ENCODE assay signal across 8 cellular contexts in the genomic region with DNA sequence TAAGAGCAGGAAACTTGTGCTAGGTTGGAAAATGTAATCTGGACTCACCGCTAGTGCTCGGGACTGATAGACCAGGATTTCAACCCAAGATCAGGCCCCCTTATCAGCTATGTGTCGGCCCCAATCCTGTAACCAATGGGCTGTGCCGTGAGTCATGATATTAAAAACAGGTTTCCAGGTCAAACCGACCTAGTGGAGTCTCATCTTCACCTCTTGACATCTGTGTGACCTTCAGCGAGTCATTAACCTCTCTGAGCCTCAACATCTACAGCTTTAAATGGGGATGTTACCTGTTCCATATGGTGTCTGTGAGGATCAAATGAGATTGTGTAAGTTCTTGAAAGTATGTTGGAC. TPM values are rescaled to one million over a fixed set of nuclear protein-coding genes. Genes with fewer than 3 reads are reported as not detected.
DNase-seq lines count a peak whose midpoint lies in the region; ATAC-seq and TF ChIP-seq lines count a peak whose summit lies in the region.

No MANE protein-coding gene starts in this region.

- H3K27me3 ChIP-seq in heart right ventricle (no peaks in the 10 kb centered on the region), MG63 (no peaks in the 10 kb centered on the region), dorsolateral prefrontal cortex (no peaks in the 10 kb centered on the region)

- H3K36me3 ChIP-seq in heart right ventricle: peaks cover 0 to 43% (median 16%) of the 10 kb centered on the region in 9 donors
- peaks cover 63% of the 10 kb centered on the region for H3K36me3 ChIP-seq in MG63

- peaks cover 2 to 24% (median 11%) of the 10 kb centered on the region in 3 donors for H3K36me3 Mint-ChIP-seq in naive thymus-derived CD8-positive, alpha-beta T cell

- peak overlapping the region in 9 of 10 donors; percentile 65 to 89 (median 82) for H3K27ac ChIP-seq in heart right ventricle
- H3K27ac ChIP-seq in dorsolateral prefrontal cortex: peak overlapping the region in 25 of 59 donors; percentile 21 to 87 (median 71)

- POLR2A ChIA-PET in naive thymus-derived CD8-positive, alpha-beta T cell (lab: Charles Lee): interaction anchor here (0.6 to 3.2 kb wide), 6 partner anchors 19 to 293 kb away, joined by 3 to 29 read pairs (median 4); a partner anchor contains a TSS

- H3K4me1 Mint-ChIP-seq in naive thymus-derived CD8-positive, alpha-beta T cell: peaks cover 13 to 63% (median 49%) of the 10 kb centered on the region in 4 donors

- H3K4me3 Mint-ChIP-seq in naive thymus-derived CD8-positive, alpha-beta T cell: peak overlapping the region; percentile 92 to 98 (median 97)

- H3K27ac Mint-ChIP-seq in naive thymus-derived CD8-positive, alpha-beta T cell: peak overlapping the region; percentile 92 to 98 (median 95)

- H3K9me3 ChIP-seq in heart right ventricle (no peaks in the 10 kb centered on the region), MG63 (no peaks in the 10 kb centered on the region)

- ATAC-seq in heart right ventricle: peak in 3 of 8 donors; percentile 2 to 5 (median 2)
- no peak for ATAC-seq in naive thymus-derived CD8-positive, alpha-beta T cell
- no peak for ATAC-seq in HG02970 (IDR thresholded peaks at IDR 0.05; ENCODE audit: low FRiP score, unreplicated experiment)
- no peak for ATAC-seq in GM18861 (IDR thresholded peaks at IDR 0.05; ENCODE audit: unreplicated experiment)

- no peaks in the 10 kb centered on the region for H3K9me3 Mint-ChIP-seq in naive thymus-derived CD8-positive, alpha-beta T cell

- H3K4me1 ChIP-seq in heart right ventricle: peaks cover 9 to 43% (median 30%) of the 10 kb centered on the region in 9 donors

- intact Hi-C loops in heart right ventricle (cut with DNase I): loop anchor here in 8 of 10 donors (2.0 to 10.0 kb wide), 10 partner anchors 69 to 233 kb away; a partner anchor contains a TSS
- intact Hi-C loops in cardiac septum (cut with DNase I): loop anchor here (2.0 to 5.0 kb wide), 4 partner anchors 69 to 231 kb away; a partner anchor contains a TSS
- intact Hi-C loops in dorsolateral prefrontal cortex (cut with DNase I): loop anchor here (5.0 kb wide), 6 partner anchors 69 to 294 kb away; a partner anchor contains a TSS

- H3K4me3 ChIP-seq in heart right ventricle (peak overlapping the region; percentile 67 to 98 (median 86)), MG63 (peak overlapping the region; percentile 98), dorsolateral prefrontal cortex (peak overlapping the region; percentile 68 to 100 (median 99))

- WGBS in heart right ventricle, 2 donors: 1 to 2% methylated on average over 6 of the region's 6 CpGs

- TF ChIP-seq CTCF in heart right ventricle (IDR thresholded peaks at IDR 0.05) (no peak), dorsolateral prefrontal cortex (IDR thresholded peaks at IDR 0.05 in 54 of 56, conservative IDR thresholded peaks at IDR 0.05 in 2 of 56; ENCODE audit: low read depth in 1 of 56, partially characterized antibody in 56 of 56) (no peak)

- DNase-seq in heart right ventricle (no peak), cardiac septum (ENCODE audit: low spot score) (no peak), MG63 (peak; percentile 18), dorsolateral prefrontal cortex (no peak), NCI-H526 treated with DMSO at 0.1 percent for 48 hours (lab: John Stamatoyannopoulos, UW) (no peak)
- no peak for DNase-seq in naive thymus-derived CD8-positive, alpha-beta T cell

- H3K27me3 Mint-ChIP-seq in naive thymus-derived CD8-positive, alpha-beta T cell: no peaks in the 10 kb centered on the region

RNA-seq across cellular contexts. Expression of a gene that starts 0.5 kb away (rescaled TPM):
- total RNA-seq in heart right ventricle: 10 to 100 TPM; 11.5 to 25.9 (median 13.9) TPM
- 10 to 100 TPM in 1 of 2 donors, 1 to 10 TPM in 1; 9.4 to 24.6 TPM for polyA plus RNA-seq in heart right ventricle
- 22.5 TPM for total RNA-seq in cardiac septum
- 45.8 and 53.1 TPM in 2 replicates for total RNA-seq in MG63 (2014; rRNA removed; shearing (Covaris generic); ENCODE audit: low replicate concordance)
- total RNA-seq in dorsolateral prefrontal cortex: 10 to 100 TPM in 117 of 120 experiments, 1 to 10 TPM in 3; 9.1 to 27.1 (median 15.3) TPM
- 10 to 100 TPM; 35.2 to 41.9 TPM for total RNA-seq in naive thymus-derived CD8-positive, alpha-beta T cell
- 10 to 100 TPM; 21.4 to 26.0 (median 22.5) TPM for polyA plus RNA-seq in naive thymus-derived CD8-positive, alpha-beta T cell

RNA-seq across cellular contexts. Expression of a gene that starts 0.7 kb away (rescaled TPM):
- total RNA-seq in heart right ventricle: 10 to 100 TPM in 9 of 10 donors, 1 to 10 TPM in 1; 9.5 to 15.1 (median 13.9) TPM
- 10 to 100 TPM in 1 of 2 donors, 1 to 10 TPM in 1; 7.5 to 15.0 TPM for polyA plus RNA-seq in heart right ventricle
- total RNA-seq in cardiac septum: 10.4 TPM
- total RNA-seq in MG63 (2014; rRNA removed; shearing (Covaris generic); ENCODE audit: low replicate concordance): 9.3 and 16.7 TPM in 2 replicates
- 10 to 100 TPM in 70 of 120 experiments, 1 to 10 TPM in 50; 6.9 to 15.1 (median 10.2) TPM for total RNA-seq in dorsolateral prefrontal cortex
- 10 to 100 TPM; 12.0 to 12.5 TPM for total RNA-seq in naive thymus-derived CD8-positive, alpha-beta T cell
- 10 to 100 TPM; 10.3 to 15.8 (median 14.1) TPM for polyA plus RNA-seq in naive thymus-derived CD8-positive, alpha-beta T cell
